In genomic region chr3:184373422-184373821, GRCh38 we compare ENCODE assay signal across 22 cellular contexts. TPM values are rescaled to one million over a fixed set of nuclear protein-coding genes. Genes with fewer than 3 reads are reported as not detected.
DNase-seq lines count a peak whose midpoint lies in the region; ATAC-seq and TF ChIP-seq lines count a peak whose summit lies in the region.
"Had no signal": no experiment of that assay in that cellular context is flagged by ENCODE, and none has a peak within 500 bp of the region (broad histone marks: within the 10 kb centered on the region; RNA-seq: fewer than 3 reads in every experiment).

No MANE protein-coding gene starts in this region.

- H3K79me2 ChIP-seq in PC-9 (ENCODE audit: low read depth) = no peaks in the 10 kb centered on the region

- peaks cover 9% of the 10 kb centered on the region for H4K20me1 ChIP-seq in PC-9 (ENCODE audit: insufficient read depth)

- H3K4me3 ChIP-seq in PC-9 (no peak overlapping the region), fibroblast of the aortic adventitia (ENCODE audit: low read depth, low read length) (no peak overlapping the region)
- H3K4me3 ChIP-seq: gastrocnemius medialis, GM23338, Peyer's patch, psoas muscle, thoracic aorta had no signal

- H3K27ac ChIP-seq in PC-9 = no peak overlapping the region
- H3K27ac ChIP-seq: gastrocnemius medialis, Peyer's patch, psoas muscle, thoracic aorta had no signal

- peaks cover 3% of the 10 kb centered on the region for H3K36me3 ChIP-seq in PC-9 (ENCODE audit: low read depth)
- H3K36me3 ChIP-seq: thoracic aorta had no signal

- no peaks in the 10 kb centered on the region for H3K9me2 ChIP-seq in PC-9 (ENCODE audit: insufficient read depth)
- H3K9me2 ChIP-seq: SK-N-SH had no signal

- no peak overlapping the region for H3K4me2 ChIP-seq in PC-9
- H3K4me2 ChIP-seq: GM23338, SK-N-SH had no signal

- no peaks in the 10 kb centered on the region for H3K9me3 ChIP-seq in PC-9 (ENCODE audit: insufficient read depth, low read depth)
- H3K9me3 ChIP-seq: gastrocnemius medialis, Peyer's patch, psoas muscle, SK-N-SH, thoracic aorta had no signal

- TF ChIP-seq CTCF in PC-9 (conservative IDR thresholded peaks at IDR 0.05) = no peak
- no peak for TF ChIP-seq CTCF in fibroblast of the aortic adventitia (IDR thresholded peaks at IDR 0.05; ENCODE audit: insufficient read depth, low read length)

- no TSS peak for BruUV-seq in PC-9 (replicated peaks; lab: Mats Ljungman, UMichigan)

- peaks cover 51% of the 10 kb centered on the region for H3K27me3 ChIP-seq in PC-9 (ENCODE audit: insufficient read depth, low read depth)
- H3K27me3 ChIP-seq: gastrocnemius medialis, Peyer's patch had no signal

- DNase-seq in ELR (ENCODE audit: low read depth) (peak; percentile 28), PC-9 (peak; percentile 37 to 43), fibroblast of the aortic adventitia (ENCODE audit: low read depth) (peak; percentile 83), sciatic nerve (ENCODE audit: low spot score) (no peak), NOMO-1 treated with DMSO at 0.1 percent for 48 hours (lab: John Stamatoyannopoulos, UW; ENCODE audit: unreplicated experiment) (no peak), NCI-H146 (lab: John Stamatoyannopoulos, UW) (no peak), NCI-H1048 (lab: John Stamatoyannopoulos, UW) (no peak)
- DNase-seq in activated T-cell treated with anti-CD3 and anti-CD28 coated beads, Interleukin-2, amount 50 U/mL, for 48 hours = no peak
- DNase-seq: activated B cell treated with CpG ODN at 0.5 μM for 24 hours; activated CD8-positive, alpha-beta memory T cell treated with anti-CD3 and anti-CD28 coated beads for 24 hours; DMS79 treated with DMSO at 0.1 percent for 48 hours; Karpas-422; midbrain; NCI-H1105; NCI-H748 treated with DMSO at 0.1 percent for 48 hours; Peyer's patch; psoas muscle; SK-N-SH; stimulated activated CD4-positive, alpha-beta T cell treated with anti-CD3 and anti-CD28 coated beads, Interleukin-12 subunit alpha, Interleukin-12 subunit beta, amount 100 ng/mL, for 4 hours had no signal

- no peaks in the 10 kb centered on the region for H3K4me1 ChIP-seq in PC-9 (replicated peaks; ENCODE audit: insufficient read depth)

- peak; percentile 47 for ATAC-seq in sciatic nerve
- ATAC-seq: gastrocnemius medialis, GM23338, psoas muscle had no signal

- intact Hi-C loops in PC-9 (cut with micrococcal nuclease; ENCODE audit: unreplicated experiment) = loop anchor here (5.0 kb wide), 1 partner anchor 429 kb away; no protein-coding TSS in a partner anchor
- intact Hi-C loops in sciatic nerve (cut with DNase I) = loop anchor here (10.0 kb wide), 2 partner anchors 141 to 171 kb away; no protein-coding TSS in a partner anchor

- POLR2A ChIA-PET in PC-9 (lab: Charles Lee; ENCODE audit: unreplicated experiment) = interaction anchor here (0.7 kb wide), 1 partner anchor 14 kb away, joined by 3 read pairs; no protein-coding TSS in a partner anchor

- no peak overlapping the region for H2AFZ ChIP-seq in PC-9
- H2AFZ ChIP-seq: GM23338 had no signal

- CTCF ChIA-PET in PC-9 (lab: Charles Lee) = interaction anchor here (0.7 to 3.8 kb wide), 3 partner anchors 140 to 545 kb away, joined by 3 to 75 read pairs (median 45); no protein-coding TSS in a partner anchor

- peaks cover 33% of the 10 kb centered on the region for H3F3A ChIP-seq in PC-9 (ENCODE audit: insufficient read depth, low read depth)

RNA-seq across cellular contexts. Expression of gene THPO, which starts 4.6 kb away (rescaled TPM):
- total RNA-seq in PC-9 (2021) (not detected in 2 replicates), fibroblast of the aortic adventitia (ENCODE audit: low replicate concordance) (0.49 TPM in 1 of 2 replicates, not detected in the other), sciatic nerve (1.2 TPM)
- total RNA-seq: activated B cell treated with CpG ODN at 0.5 μM for 24 hours had no signal

RNA-seq across cellular contexts. Expression of gene CHRD, which starts 6.4 kb away (rescaled TPM):
- total RNA-seq in PC-9 (2021) (not detected in 2 replicates), fibroblast of the aortic adventitia (ENCODE audit: low replicate concordance) (0.36 and 4.6 TPM in 2 replicates), sciatic nerve (27.0 TPM)
- total RNA-seq: activated B cell treated with CpG ODN at 0.5 μM for 24 hours had no signal

RNA-seq across cellular contexts. Expression of gene POLR2H, which starts 11.9 kb away (rescaled TPM):
- total RNA-seq in PC-9 (2021) (153 and 167 TPM in 2 replicates), fibroblast of the aortic adventitia (ENCODE audit: low replicate concordance) (70.1 and 127 TPM in 2 replicates), sciatic nerve (57.8 TPM)

RNA-seq across cellular contexts. Expression of gene CLCN2, which starts 12.0 kb away (rescaled TPM):
- 27.1 and 33.0 TPM in 2 replicates for total RNA-seq in PC-9 (2021)
- total RNA-seq in fibroblast of the aortic adventitia (ENCODE audit: low replicate concordance) = 5.9 and 6.2 TPM in 2 replicates
- 24.5 TPM for total RNA-seq in sciatic nerve

RNA-seq across cellular contexts. Expression of gene FAM131A, which starts 36.0 kb away (rescaled TPM):
- 25.5 and 28.2 TPM in 2 replicates for total RNA-seq in PC-9 (2021)
- total RNA-seq in fibroblast of the aortic adventitia (ENCODE audit: low replicate concordance) = 14.0 and 19.1 TPM in 2 replicates
- 22.6 TPM for total RNA-seq in sciatic nerve

Comparison
In these comparisons a context has a peak if more than half of its experiments do, and no peak if none do; other contexts are left out.
1. DNase-seq: peak in ELR (single experiment), PC-9 (2 of 2) and fibroblast of the aortic adventitia (single experiment); none in sciatic nerve (single experiment), NOMO-1 treated with DMSO at 0.1 percent for 48 hours (single experiment), NCI-H146 (single experiment), activated T-cell treated with anti-CD3 and anti-CD28 coated beads, Interleukin-2, amount 50 U/mL, for 48 hours (0 of 2) and NCI-H1048 (single experiment).